In genomic region chr6:20071998-20072397, GRCh38 we compare ENCODE assay signal across 35 cellular contexts.
"Had no signal": no experiment of that assay in that cellular context is flagged by ENCODE, and none has a peak within 500 bp of the region (broad histone marks: within the 10 kb centered on the region; RNA-seq: fewer than 3 reads in every experiment).

No MANE protein-coding gene starts in this region.

- H3K4me3 ChIP-seq: MG63 had no signal

- H3K27me3 ChIP-seq: MG63 had no signal

- H3K4me2 ChIP-seq: KMS-11 had no signal

- H3K27ac ChIP-seq: KMS-11 had no signal

- DNase-seq: Karpas-422, Kasumi-1, MG63, MM.1S, MV-4-11, NCI-H1048, NCI-H1092, NCI-H1092 treated with DMSO at 0.1 percent for 48 hours, NCI-H1105, NCI-H1105 treated with DMSO at 0.1 percent for 48 hours, NCI-H1417, NCI-H1417 treated with DMSO at 0.1 percent for 48 hours, NCI-H1436, NCI-H1436 treated with DMSO at 0.1 percent for 48 hours, NCI-H146, NCI-H1694, NCI-H1694 treated with DMSO at 0.1 percent for 48 hours, NCI-H187, NCI-H187 treated with DMSO at 0.1 percent for 48 hours, NCI-H1930, NCI-H2029, NCI-H2029 treated with DMSO at 0.1 percent for 48 hours, NCI-H2081, NCI-H2081 treated with DMSO at 0.1 percent for 48 hours, NCI-H2107, NCI-H2171, NCI-H2171 treated with DMSO at 0.1 percent for 48 hours, NCI-H2227 treated with DMSO at 0.1 percent for 48 hours, NCI-H226, NCI-H345, NCI-H446, NCI-H446 treated with DMSO at 0.1 percent for 48 hours, NCI-H510A, NCI-H510A treated with DMSO at 0.1 percent for 48 hours had no signal

- H3K9ac ChIP-seq: KMS-11 had no signal

- H3K9me3 ChIP-seq: MG63 had no signal

- H3K36me3 ChIP-seq: MG63 had no signal
